18 cellular contexts compared by ENCODE assay signal in the genomic region with DNA sequence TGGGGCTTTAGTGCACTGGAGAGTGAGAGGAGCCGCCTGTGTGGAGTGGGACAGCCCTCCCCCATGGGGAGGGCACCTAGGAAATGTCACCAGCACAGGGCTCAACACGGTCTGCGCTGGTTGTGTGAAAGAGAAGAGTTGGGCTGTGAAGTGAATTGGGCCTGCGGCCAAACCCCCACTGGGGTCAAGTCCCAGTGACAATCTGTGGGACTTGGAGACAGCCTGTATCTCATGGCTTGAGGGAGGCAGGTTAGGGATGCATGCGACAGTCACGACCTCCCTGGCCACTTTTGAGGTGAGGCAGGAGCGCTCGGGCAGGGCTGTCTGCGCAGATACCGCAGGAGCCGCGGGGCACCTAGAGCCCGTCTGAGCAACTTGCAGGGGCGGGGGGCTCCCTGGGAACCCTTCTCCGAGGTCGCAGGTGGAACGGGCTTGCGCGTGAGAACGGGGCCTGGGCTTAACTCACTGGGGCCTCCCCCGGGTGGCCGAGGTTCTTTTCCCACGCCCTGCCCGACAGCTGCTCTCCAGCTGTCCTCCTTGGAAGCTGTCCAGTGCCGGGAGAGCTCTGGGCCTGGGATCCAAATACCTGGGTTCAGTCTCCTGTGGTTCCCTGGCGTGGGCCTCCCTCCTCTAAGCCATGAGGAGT.
DNase-seq lines count a peak whose midpoint lies in the region; ATAC-seq and TF ChIP-seq lines count a peak whose summit lies in the region.
"Had no signal": no experiment of that assay in that cellular context is flagged by ENCODE, and none has a peak within 500 bp of the region (broad histone marks: within the 10 kb centered on the region; RNA-seq: fewer than 3 reads in every experiment).

No MANE protein-coding gene starts in this region.

- H3K4me2 ChIP-seq in H9 (ENCODE audit: insufficient read depth, insufficient read length, low read length): no peak overlapping the region

- H4K8ac ChIP-seq in H9 (replicated peaks; ENCODE audit: insufficient read length, low read depth, low read length): no peak overlapping the region

- H2BK12ac ChIP-seq in H9 (ENCODE audit: insufficient read length, low read depth, low read length): no peak overlapping the region

- no peak overlapping the region for H2BK15ac ChIP-seq in H9 (ENCODE audit: low read depth, low read length)

- TF ChIP-seq POLR2A in ovary (IDR thresholded peaks at IDR 0.05): no peak

- no peaks in the 10 kb centered on the region for H3K9me3 ChIP-seq in H9 (ENCODE audit: control insufficient read depth, low read depth, low read length)
- no peaks in the 10 kb centered on the region for H3K9me3 ChIP-seq in ovary

- DNase-seq in BJ (ENCODE audit: low read depth) (peak; percentile 8), H9 (no peak), foreskin fibroblast (peak; percentile 33 to 74), ovary (peak; percentile 69 to 88 (median 80))
- DNase-seq: activated naive CD4-positive, alpha-beta T cell treated with anti-CD3 and anti-CD28 coated beads for 36 hours; cerebellar nuclear complex; GF-D8; Kasumi-1; midbrain; NCI-H526 treated with DMSO at 0.1 percent for 48 hours; RPMI8226; stimulated activated CD4-positive, alpha-beta T cell treated with anti-CD3 and anti-CD28 coated beads, Interleukin-4, amount 100 ng/mL, for 24 hours; T1000 had no signal

- H3K27me3 ChIP-seq in BJ (ENCODE audit: control insufficient read depth, insufficient read depth, low read length) (no peaks in the 10 kb centered on the region), H9 (ENCODE audit: insufficient read depth, low read length) (no peaks in the 10 kb centered on the region), ovary (no peaks in the 10 kb centered on the region)

- H3K23ac ChIP-seq in H9 (ENCODE audit: insufficient read length, low read depth, low read length): no peak overlapping the region

- no peak for ATAC-seq in HG02588 (IDR thresholded peaks at IDR 0.05; ENCODE audit: unreplicated experiment)
- no peak for ATAC-seq in GM21723 (IDR thresholded peaks at IDR 0.05; ENCODE audit: unreplicated experiment)
- ATAC-seq in HG03432 (IDR thresholded peaks at IDR 0.05; ENCODE audit: unreplicated experiment): no peak
- ATAC-seq: stimulated activated memory B cell treated with anti-CD40 and anti-IgM and Interleukin-4, amounts not matched to agents 10 μg/mL and 1 μg/mL and 100 μg/mL, for 72 hours had no signal

- H2AFZ ChIP-seq in H9 (ENCODE audit: low read length): no peak overlapping the region

- CTCF ChIA-PET in BJ (lab: Yijun Ruan, JAX): no interaction called here

- H3K4me3 ChIP-seq in BJ (ENCODE audit: low read depth, low read length) (no peak overlapping the region), foreskin fibroblast (ENCODE audit: low read depth in 1 of 2, low read length in 2 of 2) (no peak overlapping the region), ovary (no peak overlapping the region)

- peaks cover 4% of the 10 kb centered on the region; the same call in 1 of the 2 replicates for H3K4me1 ChIP-seq in H9 (ENCODE audit: insufficient read depth, low read length)
- H3K4me1 ChIP-seq in ovary (ENCODE audit: insufficient read depth): peaks cover 21% of the 10 kb centered on the region

- peaks cover 4% of the 10 kb centered on the region for H3K27me3 Mint-ChIP-seq in H9 (ENCODE audit: low read depth)
- H3K27me3 Mint-ChIP-seq: stimulated activated memory B cell treated with anti-CD40 and anti-IgM and Interleukin-4, amounts not matched to agents 10 μg/mL and 1 μg/mL and 100 μg/mL, for 72 hours had no signal

- TF ChIP-seq EP300 in ovary (IDR thresholded peaks at IDR 0.05): no peak

- no peak for TF ChIP-seq CTCF in BJ (IDR thresholded peaks at IDR 0.05; ENCODE audit: insufficient read depth, low read depth, low read length)
- TF ChIP-seq CTCF in H9 (conservative IDR thresholded peaks at IDR 0.05): no peak
- TF ChIP-seq CTCF in foreskin fibroblast (IDR thresholded peaks at IDR 0.05; ENCODE audit: low read depth, low read length): no peak
- TF ChIP-seq CTCF in ovary (IDR thresholded peaks at IDR 0.05): no peak

- H3K14ac ChIP-seq in H9 (ENCODE audit: insufficient read depth, low read length): no peak overlapping the region; the same call in 1 of the 2 replicates

- intact Hi-C loops in ovary (cut with DNase I): no loop called here

- H3K79me2 ChIP-seq in H9 (ENCODE audit: insufficient read depth, low read length): no peaks in the 10 kb centered on the region

- H3K36me3 Mint-ChIP-seq in H9 (ENCODE audit: insufficient read depth in 1 of 3, low read depth in 3 of 3): peaks cover 10 to 29% (median 13%) of the 10 kb centered on the region in 3 experiments

- no peak overlapping the region for H3K56ac ChIP-seq in H9 (ENCODE audit: insufficient read length, low read depth, low read length)

- no peak overlapping the region for H3T11ph ChIP-seq in H9 (ENCODE audit: low read length)

- H3K4me3 Mint-ChIP-seq in H9: no peak overlapping the region
- H3K4me3 Mint-ChIP-seq: activated naive CD4-positive, alpha-beta T cell treated with anti-CD3 and anti-CD28 coated beads for 36 hours; stimulated activated memory B cell treated with anti-CD40 and anti-IgM and Interleukin-4, amounts not matched to agents 10 μg/mL and 1 μg/mL and 100 μg/mL, for 72 hours had no signal

- POLR2A ChIA-PET in BJ (lab: Charles Lee): no interaction called here

- no peaks in the 10 kb centered on the region for H3K23me2 ChIP-seq in H9 (ENCODE audit: insufficient read length, low read depth, low read length, poor library complexity, severe bottlenecking)

- H3K18ac ChIP-seq in H9 (ENCODE audit: insufficient read length, low read depth, low read length): no peak overlapping the region

- no peak overlapping the region for H4K91ac ChIP-seq in H9 (ENCODE audit: insufficient read length, low read depth, low read length)

- H3K79me1 ChIP-seq in H9 (ENCODE audit: insufficient read depth, low read depth, low read length, poor library complexity, severe bottlenecking): no peaks in the 10 kb centered on the region

- H4K20me1 ChIP-seq in H9 (ENCODE audit: control insufficient read depth, insufficient read depth, insufficient read length): no peaks in the 10 kb centered on the region

- no peak overlapping the region for H2BK120ac ChIP-seq in H9 (ENCODE audit: low read depth, low read length, poor library complexity, severe bottlenecking)

- no peak overlapping the region for H3K27ac ChIP-seq in H9 (ENCODE audit: insufficient read length, low read depth, low read length)
- H3K27ac ChIP-seq in ovary: no peak overlapping the region
- H3K27ac ChIP-seq: epithelial cell of prostate had no signal

- no peak overlapping the region for H3K4ac ChIP-seq in H9 (ENCODE audit: low read depth, low read length)

- no CpG with 5 or more reads among the region's 26 CpGs for WGBS in H9 (ENCODE audit: extremely low coverage, insufficient read length, low lambda C conversion rate)
- whole genome bisulfite sequencing in ovary, 3 donors: 24 to 59% (median 27%) methylated on average over 19 to 26 of the region's 26 CpGs

- H3K9ac ChIP-seq in H9 (ENCODE audit: extremely low read depth, insufficient read length, low read length): no peak overlapping the region

- H3K36me3 ChIP-seq in BJ (ENCODE audit: control insufficient read depth, insufficient read depth, low read length): no peaks in the 10 kb centered on the region; the same call in none of the 2 replicates
- no peaks in the 10 kb centered on the region for H3K36me3 ChIP-seq in ovary

- H3K27ac Mint-ChIP-seq in H9: peak overlapping the region in 2 of 3 experiments; percentile 9 to 63; a peak in 2 of 7 replicates
- H3K27ac Mint-ChIP-seq: activated naive CD4-positive, alpha-beta T cell treated with anti-CD3 and anti-CD28 coated beads for 36 hours; stimulated activated memory B cell treated with anti-CD40 and anti-IgM and Interleukin-4, amounts not matched to agents 10 μg/mL and 1 μg/mL and 100 μg/mL, for 72 hours had no signal

- H2AK5ac ChIP-seq in H9 (ENCODE audit: insufficient read length, low read length): no peak overlapping the region

- H3K4me1 Mint-ChIP-seq in H9: peaks cover 36 to 42% of the 10 kb centered on the region in 2 experiments
- H3K4me1 Mint-ChIP-seq: stimulated activated memory B cell treated with anti-CD40 and anti-IgM and Interleukin-4, amounts not matched to agents 10 μg/mL and 1 μg/mL and 100 μg/mL, for 72 hours had no signal

- no peaks in the 10 kb centered on the region for H3K9me3 Mint-ChIP-seq in H9
- H3K9me3 Mint-ChIP-seq: activated naive CD4-positive, alpha-beta T cell treated with anti-CD3 and anti-CD28 coated beads for 36 hours; stimulated activated memory B cell treated with anti-CD40 and anti-IgM and Interleukin-4, amounts not matched to agents 10 μg/mL and 1 μg/mL and 100 μg/mL, for 72 hours had no signal

- no peak overlapping the region for H4K5ac ChIP-seq in H9 (ENCODE audit: insufficient read length, low read depth, low read length)

- no peak overlapping the region for H2BK20ac ChIP-seq in H9 (ENCODE audit: low read depth, low read length, poor library complexity, severe bottlenecking)

- H2BK5ac ChIP-seq in H9 (ENCODE audit: insufficient read length, low read length): no peak overlapping the region
